In genomic region chr2:160306985-160307384, GRCh38 we compare ENCODE assay signal across 14 cellular contexts.
DNase-seq lines count a peak whose midpoint lies in the region; ATAC-seq and TF ChIP-seq lines count a peak whose summit lies in the region.
"Had no signal": no experiment of that assay in that cellular context is flagged by ENCODE, and none has a peak within 500 bp of the region (broad histone marks: within the 10 kb centered on the region; RNA-seq: fewer than 3 reads in every experiment).

No MANE protein-coding gene starts in this region.

- peaks cover 74% of the 10 kb centered on the region for H3K36me3 Mint-ChIP-seq in activated T-cell treated with anti-CD3 and anti-CD28 coated beads, Interleukin-2, amount 50 U/mL, for 24 hours (ENCODE audit: low read depth)
- peaks cover 6 to 55% (median 28%) of the 10 kb centered on the region in 5 donors for H3K36me3 Mint-ChIP-seq in naive thymus-derived CD4-positive, alpha-beta T cell

- DNase-seq in AG09319 (ENCODE audit: extremely low read depth, low read depth) (peak; percentile 97), SJSA1 (ENCODE audit: low read depth in 1 of 2, low spot score in 2 of 2) (no peak), retinal pigment epithelial cell (ENCODE audit: low read depth) (peak; percentile 67), D341Med (ENCODE audit: low spot score) (no peak)
- no peak for DNase-seq in activated T-cell treated with anti-CD3 and anti-CD28 coated beads, Interleukin-2, amount 50 U/mL, for 24 hours
- no peak for DNase-seq in naive thymus-derived CD4-positive, alpha-beta T cell
- DNase-seq: activated naive CD4-positive, alpha-beta T cell treated with anti-CD3 and anti-CD28 coated beads, Interleukin-2, amount 10 ng/mL, durations not matched to agents 7 days and 5 days; NCI-H1417 treated with DMSO at 0.1 percent for 48 hours; NCI-H524 treated with DMSO at 0.1 percent for 48 hours had no signal

- peak overlapping the region; percentile 9; the same call in 1 of the 2 replicates for H3K27ac ChIP-seq in SJSA1
- peak overlapping the region; percentile 22 to 56 (median 42) for H3K27ac ChIP-seq in gastroesophageal sphincter
- no peak overlapping the region for H3K27ac ChIP-seq in naive thymus-derived CD4-positive, alpha-beta T cell (ENCODE audit: low read depth, low read length)
- H3K27ac ChIP-seq: BLaER1 had no signal

- H3K9me3 ChIP-seq in SJSA1 (replicated peaks): no peaks in the 10 kb centered on the region
- H3K9me3 ChIP-seq in gastroesophageal sphincter: no peaks in the 10 kb centered on the region
- H3K9me3 ChIP-seq in naive thymus-derived CD4-positive, alpha-beta T cell (ENCODE audit: control insufficient read depth in 2 of 3, low read length in 3 of 3): no peaks in the 10 kb centered on the region
- H3K9me3 ChIP-seq: BLaER1 had no signal

- intact Hi-C loops in naive thymus-derived CD4-positive, alpha-beta T cell (cut with micrococcal nuclease): no loop called here

- WGBS in gastroesophageal sphincter (ENCODE audit: low coverage in 1 of 2), 2 donors: 10 to 20% methylated on average over 9 to 10 of the region's 10 CpGs

- peaks cover 33% of the 10 kb centered on the region for H3K4me1 Mint-ChIP-seq in activated T-cell treated with anti-CD3 and anti-CD28 coated beads, Interleukin-2, amount 50 U/mL, for 24 hours (ENCODE audit: low read depth)
- peaks cover 0 to 56% (median 24%) of the 10 kb centered on the region in 7 donors for H3K4me1 Mint-ChIP-seq in naive thymus-derived CD4-positive, alpha-beta T cell
- H3K4me1 Mint-ChIP-seq: activated naive CD4-positive, alpha-beta T cell treated with anti-CD3 and anti-CD28 coated beads, Interleukin-2, amount 10 ng/mL, durations not matched to agents 7 days and 5 days; IgD-negative memory B cell had no signal

- no peak for TF ChIP-seq EP300 in gastroesophageal sphincter (IDR thresholded peaks at IDR 0.05)

- POLR2A ChIA-PET in naive thymus-derived CD4-positive, alpha-beta T cell (lab: Charles Lee): no interaction called here

- H3K4me3 ChIP-seq in SJSA1 (no peak overlapping the region), gastroesophageal sphincter (no peak overlapping the region), retinal pigment epithelial cell (ENCODE audit: low read length) (no peak overlapping the region)
- H3K4me3 ChIP-seq in naive thymus-derived CD4-positive, alpha-beta T cell (ENCODE audit: low read length): no peak overlapping the region
- H3K4me3 ChIP-seq: BLaER1 had no signal

- CTCF ChIA-PET in naive thymus-derived CD4-positive, alpha-beta T cell (lab: Charles Lee): interaction anchor here (0.7 kb wide), 1 partner anchor 17 kb away, joined by 3 read pairs; no protein-coding TSS in a partner anchor

- no peak overlapping the region for H3K27ac Mint-ChIP-seq in activated T-cell treated with anti-CD3 and anti-CD28 coated beads, Interleukin-2, amount 50 U/mL, for 24 hours
- H3K27ac Mint-ChIP-seq in naive thymus-derived CD4-positive, alpha-beta T cell: no peak overlapping the region
- H3K27ac Mint-ChIP-seq: activated naive CD4-positive, alpha-beta T cell treated with anti-CD3 and anti-CD28 coated beads, Interleukin-2, amount 10 ng/mL, durations not matched to agents 7 days and 5 days; IgD-negative memory B cell had no signal

- ATAC-seq in gastroesophageal sphincter (peak; percentile 76), HG03565 (IDR thresholded peaks at IDR 0.05; ENCODE audit: unreplicated experiment) (no peak)
- no peak for ATAC-seq in naive thymus-derived CD4-positive, alpha-beta T cell
- ATAC-seq: left colon had no signal

- no peaks in the 10 kb centered on the region for H3K27me3 Mint-ChIP-seq in activated T-cell treated with anti-CD3 and anti-CD28 coated beads, Interleukin-2, amount 50 U/mL, for 24 hours
- H3K27me3 Mint-ChIP-seq in naive thymus-derived CD4-positive, alpha-beta T cell: no peaks in the 10 kb centered on the region
- H3K27me3 Mint-ChIP-seq: activated naive CD4-positive, alpha-beta T cell treated with anti-CD3 and anti-CD28 coated beads, Interleukin-2, amount 10 ng/mL, durations not matched to agents 7 days and 5 days; IgD-negative memory B cell had no signal

- H3K27me3 ChIP-seq in SJSA1 (replicated peaks) (no peaks in the 10 kb centered on the region), gastroesophageal sphincter (no peaks in the 10 kb centered on the region)
- no peaks in the 10 kb centered on the region for H3K27me3 ChIP-seq in naive thymus-derived CD4-positive, alpha-beta T cell (ENCODE audit: control insufficient read depth in 2 of 2, insufficient read depth in 2 of 2, low read length in 2 of 2)
- H3K27me3 ChIP-seq: BLaER1 had no signal

- no peak for TF ChIP-seq POLR2A in gastroesophageal sphincter (IDR thresholded peaks at IDR 0.05)

- H3K4me3 Mint-ChIP-seq in activated T-cell treated with anti-CD3 and anti-CD28 coated beads, Interleukin-2, amount 50 U/mL, for 24 hours: no peak overlapping the region
- H3K4me3 Mint-ChIP-seq in naive thymus-derived CD4-positive, alpha-beta T cell: no peak overlapping the region
- H3K4me3 Mint-ChIP-seq: activated naive CD4-positive, alpha-beta T cell treated with anti-CD3 and anti-CD28 coated beads, Interleukin-2, amount 10 ng/mL, durations not matched to agents 7 days and 5 days; IgD-negative memory B cell had no signal

- TF ChIP-seq CTCF in AG09319 (IDR thresholded peaks at IDR 0.05; ENCODE audit: low read depth, low read length): no peak
- no peak for TF ChIP-seq CTCF in gastroesophageal sphincter (IDR thresholded peaks at IDR 0.05)
- no peak for TF ChIP-seq CTCF in retinal pigment epithelial cell (conservative IDR thresholded peaks at IDR 0.05; ENCODE audit: low read depth, low read length)

- H3K36me3 ChIP-seq in SJSA1 (peaks cover 56% of the 10 kb centered on the region), gastroesophageal sphincter (peaks cover 0 to 21% of the 10 kb centered on the region in 2 donors)
- H3K36me3 ChIP-seq in naive thymus-derived CD4-positive, alpha-beta T cell (ENCODE audit: control insufficient read depth in 2 of 3, insufficient read depth in 3 of 3, low read length in 3 of 3): peaks cover 0 to 32% (median 0%) of the 10 kb centered on the region in 3 experiments

- no peaks in the 10 kb centered on the region for H3K9me3 Mint-ChIP-seq in activated T-cell treated with anti-CD3 and anti-CD28 coated beads, Interleukin-2, amount 50 U/mL, for 24 hours
- no peaks in the 10 kb centered on the region for H3K9me3 Mint-ChIP-seq in naive thymus-derived CD4-positive, alpha-beta T cell
- H3K9me3 Mint-ChIP-seq: activated naive CD4-positive, alpha-beta T cell treated with anti-CD3 and anti-CD28 coated beads, Interleukin-2, amount 10 ng/mL, durations not matched to agents 7 days and 5 days; IgD-negative memory B cell had no signal

- H3K4me1 ChIP-seq in SJSA1 (replicated peaks) (peaks cover 62% of the 10 kb centered on the region), gastroesophageal sphincter (peaks cover 12 to 67% (median 20%) of the 10 kb centered on the region in 3 donors)
- no peaks in the 10 kb centered on the region for H3K4me1 ChIP-seq in naive thymus-derived CD4-positive, alpha-beta T cell (ENCODE audit: control insufficient read depth in 2 of 2, insufficient read depth in 2 of 2, low read length in 2 of 2)

Comparison
In these comparisons a context has a peak if more than half of its experiments do, and no peak if none do; other contexts are left out.
1. DNase-seq: peak in AG09319 (single experiment) and retinal pigment epithelial cell (single experiment); none in SJSA1 (0 of 2), activated T-cell treated with anti-CD3 and anti-CD28 coated beads, Interleukin-2, amount 50 U/mL, for 24 hours (single experiment), naive thymus-derived CD4-positive, alpha-beta T cell (0 of 9) and D341Med (single experiment).